In genomic region chr22:43163241-43163795, GRCh38 we compare ENCODE assay signal across 26 cellular contexts. TPM values are rescaled to one million over a fixed set of nuclear protein-coding genes. Genes with fewer than 3 reads are reported as not detected.
DNase-seq lines count a peak whose midpoint lies in the region; ATAC-seq and TF ChIP-seq lines count a peak whose summit lies in the region.
"Had no signal": no experiment of that assay in that cellular context is flagged by ENCODE, and none has a peak within 500 bp of the region (broad histone marks: within the 10 kb centered on the region; RNA-seq: fewer than 3 reads in every experiment).

No MANE protein-coding gene starts in this region.

- POLR2A ChIA-PET in naive thymus-derived CD4-positive, alpha-beta T cell (lab: Charles Lee): interaction anchor here (1.5 to 1.7 kb wide), 2 partner anchors 21 to 24 kb away, joined by 4 to 5 read pairs; partner anchors contain the start of gene TTLL12

- 0 out of 2 replicates have a peak, but pooled peaks cover 13% of the 10 kb centered on the region for H3K27me3 ChIP-seq in OCI-LY1 (ENCODE audit: insufficient read depth, low read length)
- H3K27me3 ChIP-seq in osteoblast (ENCODE audit: insufficient read depth, low read length): no peaks in the 10 kb centered on the region
- H3K27me3 ChIP-seq in vagina: no peaks in the 10 kb centered on the region
- H3K27me3 ChIP-seq in naive thymus-derived CD4-positive, alpha-beta T cell (ENCODE audit: control insufficient read depth in 2 of 2, insufficient read depth in 2 of 2, low read length in 2 of 2): no peaks in the 10 kb centered on the region
- H3K27me3 ChIP-seq: hepatocyte, spleen had no signal

- H3K9me2 ChIP-seq in OCI-LY1 (ENCODE audit: low read depth, low read length): no peaks in the 10 kb centered on the region

- peaks cover 0 to 8% (median 4%) of the 10 kb centered on the region in 5 donors for H3K36me3 Mint-ChIP-seq in naive thymus-derived CD4-positive, alpha-beta T cell

- H3K27ac ChIP-seq in OCI-LY1 (ENCODE audit: low read depth, low read length, poor library complexity, severe bottlenecking): no peak overlapping the region
- H3K27ac ChIP-seq in osteoblast (ENCODE audit: low read depth, low read length): no peak overlapping the region
- H3K27ac ChIP-seq in vagina: peak overlapping the region; percentile 74
- no peak overlapping the region for H3K27ac ChIP-seq in naive thymus-derived CD4-positive, alpha-beta T cell (ENCODE audit: low read depth, low read length)
- H3K27ac ChIP-seq: hepatocyte had no signal

- H2AFZ ChIP-seq in OCI-LY1 (ENCODE audit: low read length) (no peak overlapping the region), osteoblast (ENCODE audit: low read length) (no peak overlapping the region)
- H2AFZ ChIP-seq: hepatocyte had no signal

- peak overlapping the region in 1 of 9 donors; percentile 47 for H3K27ac Mint-ChIP-seq in naive thymus-derived CD4-positive, alpha-beta T cell
- H3K27ac Mint-ChIP-seq: activated CD4-positive, alpha-beta T cell treated with anti-CD3 and anti-CD28 coated beads for 36 hours had no signal

- CTCF ChIA-PET in naive thymus-derived CD4-positive, alpha-beta T cell (lab: Charles Lee): no interaction called here

- H3K9ac ChIP-seq in OCI-LY1 (ENCODE audit: low read length): no peak overlapping the region; the same call in 1 of the 2 replicates

- ATAC-seq in esophagus mucosa: peak; percentile 0
- no peak for ATAC-seq in naive thymus-derived CD4-positive, alpha-beta T cell
- ATAC-seq: activated CD4-positive, alpha-beta T cell treated with anti-CD3 and anti-CD28 coated beads for 36 hours; activated T-cell treated with anti-CD3 and anti-CD28 coated beads, Interleukin-2, amount 50 U/mL, for 4 hours had no signal

- H3K36me3 ChIP-seq in OCI-LY1 (ENCODE audit: insufficient read depth, low read length) (peaks cover 15% of the 10 kb centered on the region), osteoblast (ENCODE audit: insufficient read depth, low read length) (peaks cover 19% of the 10 kb centered on the region), vagina (peaks cover 0 to 34% of the 10 kb centered on the region in 2 donors)
- H3K36me3 ChIP-seq in naive thymus-derived CD4-positive, alpha-beta T cell (ENCODE audit: control insufficient read depth in 2 of 3, insufficient read depth in 3 of 3, low read length in 3 of 3): peaks cover 0 to 43% (median 4%) of the 10 kb centered on the region in 3 experiments

- peaks cover 0 to 12% (median 8%) of the 10 kb centered on the region in 7 donors for H3K4me1 Mint-ChIP-seq in naive thymus-derived CD4-positive, alpha-beta T cell

- H3K9me3 ChIP-seq in OCI-LY1 (ENCODE audit: low read length) (no peaks in the 10 kb centered on the region), osteoblast (ENCODE audit: low read depth, low read length) (no peaks in the 10 kb centered on the region), vagina (no peaks in the 10 kb centered on the region)
- H3K9me3 ChIP-seq in naive thymus-derived CD4-positive, alpha-beta T cell (ENCODE audit: control insufficient read depth in 2 of 3, low read length in 3 of 3): no peaks in the 10 kb centered on the region
- H3K9me3 ChIP-seq: spleen had no signal

- H3K4me2 ChIP-seq in OCI-LY1 (ENCODE audit: low read length) (peak overlapping the region; percentile 37), osteoblast (ENCODE audit: insufficient read depth, low read length) (no peak overlapping the region)
- H3K4me2 ChIP-seq: hepatocyte had no signal

- H3K27me3 Mint-ChIP-seq in naive thymus-derived CD4-positive, alpha-beta T cell: no peaks in the 10 kb centered on the region
- H3K27me3 Mint-ChIP-seq: activated CD4-positive, alpha-beta T cell treated with anti-CD3 and anti-CD28 coated beads for 36 hours had no signal

- no peaks in the 10 kb centered on the region for H3F3A ChIP-seq in OCI-LY1 (ENCODE audit: insufficient read depth, low read length)

- H3K79me2 ChIP-seq in OCI-LY1 (ENCODE audit: insufficient read depth, low read length) (no peaks in the 10 kb centered on the region), osteoblast (ENCODE audit: insufficient read depth, low read length) (peaks cover 24% of the 10 kb centered on the region)
- H3K79me2 ChIP-seq: hepatocyte had no signal

- H4K20me1 ChIP-seq in OCI-LY1 (ENCODE audit: insufficient read depth, low read length) (no peaks in the 10 kb centered on the region), osteoblast (ENCODE audit: insufficient read depth, low read length) (peaks cover 26% of the 10 kb centered on the region)

- H3K4me3 Mint-ChIP-seq in naive thymus-derived CD4-positive, alpha-beta T cell: no peak overlapping the region
- H3K4me3 Mint-ChIP-seq: activated CD4-positive, alpha-beta T cell treated with anti-CD3 and anti-CD28 coated beads for 36 hours; activated T-cell treated with anti-CD3 and anti-CD28 coated beads, Interleukin-2, amount 50 U/mL, for 4 hours; immature natural killer cell had no signal

- H3K4me1 ChIP-seq in OCI-LY1 (ENCODE audit: insufficient read depth, low read length, severe bottlenecking): peaks cover 25% of the 10 kb centered on the region
- H3K4me1 ChIP-seq in osteoblast (ENCODE audit: insufficient read depth, low read length): peaks cover 3% of the 10 kb centered on the region
- peaks cover 44% of the 10 kb centered on the region for H3K4me1 ChIP-seq in vagina
- no peaks in the 10 kb centered on the region for H3K4me1 ChIP-seq in naive thymus-derived CD4-positive, alpha-beta T cell (ENCODE audit: control insufficient read depth in 2 of 2, insufficient read depth in 2 of 2, low read length in 2 of 2)

- intact Hi-C loops in vagina (cut with DNase I): no loop called here
- intact Hi-C loops in naive thymus-derived CD4-positive, alpha-beta T cell (cut with micrococcal nuclease): no loop called here

- TF ChIP-seq POLR2A in vagina (IDR thresholded peaks at IDR 0.05): no peak

- H3K4me3 ChIP-seq in OCI-LY1 (ENCODE audit: low read depth, low read length, poor library complexity, severe bottlenecking) (peak overlapping the region; percentile 25), osteoblast (ENCODE audit: insufficient read depth, low read length) (no peak overlapping the region), vagina (no peak overlapping the region)
- no peak overlapping the region for H3K4me3 ChIP-seq in naive thymus-derived CD4-positive, alpha-beta T cell (ENCODE audit: low read length)
- H3K4me3 ChIP-seq: hepatocyte, spleen had no signal

- TF ChIP-seq CTCF in OCI-LY1 (IDR thresholded peaks at IDR 0.05; ENCODE audit: low read length) (no peak), osteoblast (IDR thresholded peaks at IDR 0.05; ENCODE audit: extremely low read depth, low read depth, low read length) (no peak), vagina (IDR thresholded peaks at IDR 0.05) (no peak)

- no peaks in the 10 kb centered on the region for H3K9me3 Mint-ChIP-seq in naive thymus-derived CD4-positive, alpha-beta T cell
- H3K9me3 Mint-ChIP-seq: activated T-cell treated with anti-CD3 and anti-CD28 coated beads, Interleukin-2, amount 50 U/mL, for 4 hours; immature natural killer cell had no signal

- DNase-seq in osteoblast (ENCODE audit: insufficient read length, low spot score, missing footprints) (peak; percentile 70), vagina (ENCODE audit: extremely low spot score in 2 of 2) (no peak), SIG-M5 treated with dmso at 0.1 percent for 504 hours (lab: John Stamatoyannopoulos, UW; ENCODE audit: unreplicated experiment) (no peak), amygdala (lab: John Stamatoyannopoulos, UW) (no peak)
- no peak for DNase-seq in naive thymus-derived CD4-positive, alpha-beta T cell
- DNase-seq: activated CD4-positive, alpha-beta T cell treated with anti-CD3 and anti-CD28 coated beads for 36 hours; activated CD8-positive, alpha-beta memory T cell treated with anti-CD3 and anti-CD28 coated beads for 24 hours; activated naive CD4-positive, alpha-beta T cell treated with Interleukin-2 at 50 U/mL for 16 hours; activated T-cell treated with anti-CD3 and anti-CD28 coated beads, Interleukin-2, amount 50 U/mL, for 4 hours; caudate nucleus; COR-L47; DND-41; foreskin melanocyte; immature natural killer cell; NCI-H1092; NCI-H2029; NCI-H226; NCI-H82; SHP77 treated with DMSO at 0.1 percent for 48 hours; spleen; stimulated activated CD4-positive, alpha-beta T cell treated with anti-CD3 and anti-CD28 coated beads, Interleukin-4, amount 100 ng/mL, for 1 hour; T-helper 1 cell had no signal

RNA-seq across cellular contexts. Expression of gene TSPO, which starts 12.0 kb away (rescaled TPM):
- 435 TPM for total RNA-seq in esophagus mucosa
- 274 and 297 TPM in 2 replicates for total RNA-seq in osteoblast
- 524 TPM for total RNA-seq in vagina
- total RNA-seq in naive thymus-derived CD4-positive, alpha-beta T cell: 100 to 1,000 TPM in 2 of 5 experiments, 10 to 100 TPM in 3; 56.1 to 190 (median 61.5) TPM
- polyA plus RNA-seq in naive thymus-derived CD4-positive, alpha-beta T cell: 100 to 1,000 TPM; 341 to 357 TPM

RNA-seq across cellular contexts. Expression of gene MCAT, which starts 20.1 kb away (rescaled TPM):
- total RNA-seq in esophagus mucosa (14.9 TPM), osteoblast (12.7 and 21.4 TPM in 2 replicates), vagina (22.8 TPM)
- 10 to 100 TPM in 3 of 5 experiments, 1 to 10 TPM in 2; 7.1 to 17.9 (median 10.5) TPM for total RNA-seq in naive thymus-derived CD4-positive, alpha-beta T cell
- 10 to 100 TPM in 1 of 2 donors, 1 to 10 TPM in 1; 8.9 to 11.7 TPM for polyA plus RNA-seq in naive thymus-derived CD4-positive, alpha-beta T cell

RNA-seq across cellular contexts. Expression of gene TTLL12, which starts 23.6 kb away (rescaled TPM):
- total RNA-seq in esophagus mucosa: 120 TPM
- total RNA-seq in osteoblast: 29.0 and 29.2 TPM in 2 replicates
- 56.2 TPM for total RNA-seq in vagina
- total RNA-seq in naive thymus-derived CD4-positive, alpha-beta T cell: 10 to 100 TPM; 15.6 to 43.7 (median 29.6) TPM
- 10 to 100 TPM; 15.6 to 28.2 TPM for polyA plus RNA-seq in naive thymus-derived CD4-positive, alpha-beta T cell

RNA-seq across cellular contexts. Expression of gene BIK, which starts 52.8 kb away (rescaled TPM):
- total RNA-seq in esophagus mucosa (22.9 TPM), osteoblast (not detected in 2 replicates), vagina (not detected)
- 1 to 10 TPM; 1.1 to 2.6 (median 1.4) TPM for total RNA-seq in naive thymus-derived CD4-positive, alpha-beta T cell
- 1 to 10 TPM; 2.2 to 4.3 TPM for polyA plus RNA-seq in naive thymus-derived CD4-positive, alpha-beta T cell
- total RNA-seq: LHCN-M2 had no signal
